In the genomic region with DNA sequence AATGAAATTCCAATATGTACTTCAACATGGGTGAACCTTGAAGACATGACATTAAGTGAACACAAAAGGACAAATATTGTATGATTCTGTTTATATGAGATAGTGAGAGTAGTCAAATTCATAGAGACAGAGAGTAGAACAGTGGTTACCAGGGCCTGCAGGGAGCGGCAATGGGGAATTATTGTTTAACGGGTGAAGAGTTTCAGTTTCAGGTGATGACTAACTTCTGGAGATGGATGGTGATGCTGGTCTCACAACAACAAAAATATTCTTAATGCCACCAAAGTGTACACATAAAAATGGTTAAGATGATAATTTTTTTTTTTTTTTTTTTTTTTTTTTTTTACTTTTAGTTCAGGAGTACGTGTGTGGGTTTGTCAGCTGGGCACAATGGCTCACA, we compare ENCODE assay signal across 11 cellular contexts.
A peak's percentile ranks its signal among the peaks of the same experiment; 100 is the strongest.
DNase-seq lines count a peak whose midpoint lies in the region; ATAC-seq lines count a peak whose summit lies in the region.
"Had no signal": no experiment of that assay in that cellular context is flagged by ENCODE, and none has a peak within 500 bp of the region (broad histone marks: within the 10 kb centered on the region; RNA-seq: fewer than 3 reads in every experiment).

No MANE protein-coding gene starts in this region.

- H2AK5ac ChIP-seq in mesendoderm (ENCODE audit: low read length): no peak overlapping the region

- no peaks in the 10 kb centered on the region for H3K36me3 Mint-ChIP-seq in activated CD4-positive, alpha-beta T cell treated with anti-CD3 and anti-CD28 coated beads, Interleukin-2, amount 10 ng/mL, durations not matched to agents 7 days and 5 days (ENCODE audit: low read depth)
- H3K36me3 Mint-ChIP-seq in central memory CD8-positive, alpha-beta T cell (ENCODE audit: insufficient read depth): no peaks in the 10 kb centered on the region

- peak; percentile 37 for DNase-seq in activated CD4-positive, alpha-beta T cell treated with anti-CD3 and anti-CD28 coated beads, Interleukin-2, amount 10 ng/mL, durations not matched to agents 7 days and 5 days
- DNase-seq in activated CD4-positive, alpha-beta T cell treated with anti-CD3 and anti-CD28 coated beads, Interleukin-2, amount 50 U/mL, for 4 hours: no peak
- no peak for DNase-seq in central memory CD8-positive, alpha-beta T cell (ENCODE audit: low spot score in 2 of 2)
- DNase-seq in kidney glomerular epithelial cell (lab: John Stamatoyannopoulos, UW): no peak
- no peak for DNase-seq in right cardiac atrium
- DNase-seq in mesendoderm: no peak
- DNase-seq: ACHN, WERI-Rb-1 had no signal

- no peaks in the 10 kb centered on the region for H3K79me1 ChIP-seq in mesendoderm (ENCODE audit: low read length)

- CTCF ChIA-PET in activated CD4-positive, alpha-beta T cell treated with anti-CD3 and anti-CD28 coated beads, Interleukin-2, amount 10 ng/mL, durations not matched to agents 7 days and 5 days (lab: Charles Lee): no interaction called here

- H3K56ac ChIP-seq in mesendoderm (ENCODE audit: low read length): no peak overlapping the region

- no peak overlapping the region for H3K27ac Mint-ChIP-seq in activated CD4-positive, alpha-beta T cell treated with anti-CD3 and anti-CD28 coated beads, Interleukin-2, amount 10 ng/mL, durations not matched to agents 7 days and 5 days
- peak overlapping the region; percentile 17 for H3K27ac Mint-ChIP-seq in central memory CD8-positive, alpha-beta T cell (ENCODE audit: low read depth)

- no peak overlapping the region for H2BK120ac ChIP-seq in mesendoderm (ENCODE audit: low read depth, low read length)

- no peak overlapping the region for H3K23ac ChIP-seq in mesendoderm (ENCODE audit: low read length)

- H4K8ac ChIP-seq in mesendoderm (ENCODE audit: low read depth, low read length): no peak overlapping the region

- H3K27ac ChIP-seq in right cardiac atrium (ENCODE audit: low read length) (no peak overlapping the region), mesendoderm (ENCODE audit: low read depth, low read length) (no peak overlapping the region)
- H3K27ac ChIP-seq: prostate gland, WERI-Rb-1 had no signal

- H3K27me3 Mint-ChIP-seq in activated CD4-positive, alpha-beta T cell treated with anti-CD3 and anti-CD28 coated beads, Interleukin-2, amount 10 ng/mL, durations not matched to agents 7 days and 5 days: peaks cover 2% of the 10 kb centered on the region
- no peaks in the 10 kb centered on the region for H3K27me3 Mint-ChIP-seq in central memory CD8-positive, alpha-beta T cell

- no peaks in the 10 kb centered on the region for H3K79me2 ChIP-seq in mesendoderm (ENCODE audit: control insufficient read depth, insufficient read depth, low read length)

- H2BK5ac ChIP-seq in mesendoderm (ENCODE audit: low read length): no peak overlapping the region

- peaks cover 22% of the 10 kb centered on the region for H3K4me1 Mint-ChIP-seq in activated CD4-positive, alpha-beta T cell treated with anti-CD3 and anti-CD28 coated beads, Interleukin-2, amount 10 ng/mL, durations not matched to agents 7 days and 5 days
- H3K4me1 Mint-ChIP-seq in central memory CD8-positive, alpha-beta T cell: peaks cover 10% of the 10 kb centered on the region

- no peak overlapping the region for H2BK15ac ChIP-seq in mesendoderm (replicated peaks; ENCODE audit: low read depth)

- POLR2A ChIA-PET in activated CD4-positive, alpha-beta T cell treated with anti-CD3 and anti-CD28 coated beads, Interleukin-2, amount 10 ng/mL, durations not matched to agents 7 days and 5 days (lab: Charles Lee): no interaction called here

- no peaks in the 10 kb centered on the region for H3K36me3 ChIP-seq in mesendoderm (ENCODE audit: control insufficient read depth, insufficient read depth, low read length)
- H3K36me3 ChIP-seq: prostate gland, WERI-Rb-1 had no signal

- H3K9ac ChIP-seq in mesendoderm (ENCODE audit: low read length): no peak overlapping the region

- H3K4me1 ChIP-seq in right cardiac atrium (ENCODE audit: control insufficient read depth, insufficient read depth, low read length) (no peaks in the 10 kb centered on the region), mesendoderm (ENCODE audit: control insufficient read depth, low read depth, low read length) (no peaks in the 10 kb centered on the region)
- H3K4me1 ChIP-seq: prostate gland had no signal

- ATAC-seq in GM21529 (IDR thresholded peaks at IDR 0.05; ENCODE audit: unreplicated experiment) (peak; percentile 97), HG03175 (IDR thresholded peaks at IDR 0.05; ENCODE audit: unreplicated experiment) (peak; percentile 97), right cardiac atrium (no peak)
- ATAC-seq in central memory CD8-positive, alpha-beta T cell (replicated peaks; ENCODE audit: extremely low read depth, poor library complexity, severe bottlenecking): no peak

- no peak overlapping the region for H3K4me3 ChIP-seq in right cardiac atrium (ENCODE audit: low read length)
- no peak overlapping the region for H3K4me3 ChIP-seq in mesendoderm (ENCODE audit: low read length)
- H3K4me3 ChIP-seq: prostate gland had no signal

- H3K4me2 ChIP-seq in mesendoderm (ENCODE audit: low read length): no peak overlapping the region

- peaks cover 11% of the 10 kb centered on the region for H3K9me3 Mint-ChIP-seq in activated CD4-positive, alpha-beta T cell treated with anti-CD3 and anti-CD28 coated beads, Interleukin-2, amount 10 ng/mL, durations not matched to agents 7 days and 5 days
- H3K9me3 Mint-ChIP-seq in central memory CD8-positive, alpha-beta T cell: peaks cover 8% of the 10 kb centered on the region

- H3K4ac ChIP-seq in mesendoderm (ENCODE audit: low read depth, low read length): no peak overlapping the region

- H4K5ac ChIP-seq in mesendoderm (ENCODE audit: low read length): no peak overlapping the region

- 93% methylated on average over 3 of the region's 3 CpGs for WGBS in right cardiac atrium
- no CpG with 5 or more reads among the region's 3 CpGs for WGBS in mesendoderm (ENCODE audit: extremely low coverage, insufficient coverage, low lambda C conversion rate)

- no peak overlapping the region for H3K18ac ChIP-seq in mesendoderm (ENCODE audit: low read length)

- no peaks in the 10 kb centered on the region for H3K9me3 ChIP-seq in right cardiac atrium (ENCODE audit: control insufficient read depth, low read length)
- H3K9me3 ChIP-seq: prostate gland had no signal

- intact Hi-C loops in right cardiac atrium (cut with DNase I): no loop called here

- H3K4me3 Mint-ChIP-seq in activated CD4-positive, alpha-beta T cell treated with anti-CD3 and anti-CD28 coated beads, Interleukin-2, amount 10 ng/mL, durations not matched to agents 7 days and 5 days: peak overlapping the region; percentile 40
- peak overlapping the region; percentile 30 for H3K4me3 Mint-ChIP-seq in central memory CD8-positive, alpha-beta T cell

- H3K27me3 ChIP-seq in right cardiac atrium (ENCODE audit: control insufficient read depth, insufficient read depth): no peaks in the 10 kb centered on the region
- no peaks in the 10 kb centered on the region for H3K27me3 ChIP-seq in mesendoderm (ENCODE audit: insufficient read depth, low read length, poor library complexity)

Comparison
In these comparisons a context has a peak if more than half of its experiments do, and no peak if none do; other contexts are left out.
1. ATAC-seq: peak in GM21529 (single experiment) and HG03175 (single experiment); none in central memory CD8-positive, alpha-beta T cell (single experiment) and right cardiac atrium (0 of 2).